12 cellular contexts compared by ENCODE assay signal in the genomic region with DNA sequence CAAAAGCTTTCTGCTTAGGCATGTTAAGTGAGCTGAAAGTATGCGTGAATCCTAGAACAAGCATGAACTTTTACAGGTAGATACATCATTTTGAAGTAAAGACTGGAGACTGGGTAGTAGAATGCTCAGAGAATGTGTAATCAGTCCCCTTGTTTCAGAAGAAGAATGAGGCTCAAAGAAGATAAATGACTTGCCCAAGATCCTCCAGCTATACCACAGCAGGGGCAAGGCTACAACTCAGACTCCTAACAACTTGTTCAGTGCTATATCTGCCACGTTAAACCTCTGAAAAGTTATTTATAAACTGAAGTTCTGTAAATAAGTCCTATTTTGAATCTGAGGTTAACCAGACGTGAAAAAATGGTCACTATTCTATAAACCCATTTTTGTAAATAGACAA. TPM values are rescaled to one million over a fixed set of nuclear protein-coding genes. Genes with fewer than 3 reads are reported as not detected.
DNase-seq lines count a peak whose midpoint lies in the region; ATAC-seq, FAIRE-seq and TF ChIP-seq lines count a peak whose summit lies in the region.
"Had no signal": no experiment of that assay in that cellular context is flagged by ENCODE, and none has a peak within 500 bp of the region (broad histone marks: within the 10 kb centered on the region; RNA-seq: fewer than 3 reads in every experiment).

No MANE protein-coding gene starts in this region.

- H3K36me3 ChIP-seq in spleen: peaks cover 0 to 40% (median 0%) of the 10 kb centered on the region in 6 donors
- H3K36me3 ChIP-seq: brain microvascular endothelial cell had no signal

- FAIRE-seq in RCC 7860 (lab: Jason Lieb, UNC): no peak
- FAIRE-seq: A204.1 had no signal

- peaks cover 63% of the 10 kb centered on the region for H3K4me1 Mint-ChIP-seq in activated CD8-positive, alpha-beta T cell treated with anti-CD3 and anti-CD28 coated beads for 36 hours (ENCODE audit: low read depth)

- peak overlapping the region; percentile 92 for H3K4me3 Mint-ChIP-seq in activated CD8-positive, alpha-beta T cell treated with anti-CD3 and anti-CD28 coated beads for 36 hours

- 42 to 55% (median 51%) methylated on average over 3 of the region's 3 CpGs for WGBS in spleen, 5 donors

- POLR2A ChIA-PET in activated CD8-positive, alpha-beta T cell treated with anti-CD3 and anti-CD28 coated beads for 36 hours (lab: Charles Lee): interaction anchor here (0.8 to 9.2 kb wide), 17 partner anchors 7 to 137 kb away, joined by 3 to 124 read pairs (median 5); no protein-coding TSS in a partner anchor

- DNase-seq in activated CD4-positive, CD25-positive, alpha-beta regulatory T cell (lab: John Stamatoyannopoulos, UW): no peak
- DNase-seq in activated CD8-positive, alpha-beta T cell treated with anti-CD3 and anti-CD28 coated beads for 36 hours: no peak
- DNase-seq in spleen (no peak), hippocampal formation (lab: John Stamatoyannopoulos, UW) (no peak), RCC 7860 (ENCODE audit: low spot score) (no peak), ecto neural progenitor cell (ENCODE audit: low spot score) (no peak)
- DNase-seq: brain microvascular endothelial cell; stimulated activated CD4-positive, alpha-beta T cell treated with anti-CD3 and anti-CD28 coated beads, Interleukin-15, amount 100 ng/mL, for 24 hours had no signal

- no peaks in the 10 kb centered on the region for H3K9me3 Mint-ChIP-seq in activated CD8-positive, alpha-beta T cell treated with anti-CD3 and anti-CD28 coated beads for 36 hours
- H3K9me3 Mint-ChIP-seq: WTC11 had no signal

- peak overlapping the region; percentile 95 for H3K27ac Mint-ChIP-seq in activated CD8-positive, alpha-beta T cell treated with anti-CD3 and anti-CD28 coated beads for 36 hours

- TF ChIP-seq CTCF in activated CD8-positive, alpha-beta T cell treated with anti-CD3 and anti-CD28 coated beads for 36 hours (IDR thresholded peaks at IDR 0.05): no peak
- TF ChIP-seq CTCF in spleen (IDR thresholded peaks at IDR 0.05 in 8 of 11, conservative IDR thresholded peaks at IDR 0.05 in 3 of 11): no peak

- peak overlapping the region; percentile 37 to 94 (median 88) for H3K27ac ChIP-seq in spleen
- H3K27ac ChIP-seq: brain microvascular endothelial cell had no signal

- peak overlapping the region; percentile 27 to 85 (median 59) for H3K4me3 ChIP-seq in spleen

- intact Hi-C loops in activated CD8-positive, alpha-beta T cell treated with anti-CD3 and anti-CD28 coated beads for 36 hours (cut with micrococcal nuclease): loop anchor here (10.0 kb wide), 1 partner anchor 142 kb away; no protein-coding TSS in a partner anchor
- intact Hi-C loops in spleen (cut with DNase I; ENCODE audit: low total_unique reads): loop anchor here (10.0 kb wide), 1 partner anchor 62 kb away; no protein-coding TSS in a partner anchor

- H3K4me1 ChIP-seq in spleen: peaks cover 28 to 90% (median 70%) of the 10 kb centered on the region in 6 donors

- CTCF ChIA-PET in activated CD8-positive, alpha-beta T cell treated with anti-CD3 and anti-CD28 coated beads for 36 hours (lab: Charles Lee): interaction anchor here (0.8 to 10.1 kb wide), 33 partner anchors 8 to 138 kb away, joined by 3 to 237 read pairs (median 11); no protein-coding TSS in a partner anchor

- peak; percentile 36 to 41 for ATAC-seq in activated CD4-positive, CD25-positive, alpha-beta regulatory T cell treated with anti-CD3 and anti-CD28 coated beads, Interleukin-2, amount 50 U/mL, for 24 hours
- ATAC-seq in HG02870 (IDR thresholded peaks at IDR 0.05; ENCODE audit: unreplicated experiment): peak; percentile 21
- peak; percentile 32 for ATAC-seq in activated CD8-positive, alpha-beta T cell treated with anti-CD3 and anti-CD28 coated beads for 36 hours

- peaks cover 13% of the 10 kb centered on the region for H3K36me3 Mint-ChIP-seq in activated CD8-positive, alpha-beta T cell treated with anti-CD3 and anti-CD28 coated beads for 36 hours (ENCODE audit: low read depth)
- H3K36me3 Mint-ChIP-seq: WTC11 had no signal

- H3K27me3 Mint-ChIP-seq in activated CD8-positive, alpha-beta T cell treated with anti-CD3 and anti-CD28 coated beads for 36 hours: no peaks in the 10 kb centered on the region

- no peak for TF ChIP-seq POLR2A in spleen (IDR thresholded peaks at IDR 0.05)

- no peaks in the 10 kb centered on the region for H3K9me3 ChIP-seq in spleen

- H3K27me3 ChIP-seq in spleen (replicated peaks in 1 of 7): no peaks in the 10 kb centered on the region
- H3K27me3 ChIP-seq: brain microvascular endothelial cell had no signal

RNA-seq across cellular contexts. Expression of gene RIPOR2, which starts 2.9 kb away (rescaled TPM):
- total RNA-seq in activated CD8-positive, alpha-beta T cell treated with anti-CD3 and anti-CD28 coated beads for 36 hours: 10 to 100 TPM; 88.3 to 96.3 TPM
- 100 to 1,000 TPM; 128 to 247 (median 172) TPM for total RNA-seq in spleen
- 10 to 100 TPM; 40.6 to 43.4 (median 41.2) TPM for polyA plus RNA-seq in spleen
